Comparison of ENCODE assay signal across 1 cellular context in the genomic region with DNA sequence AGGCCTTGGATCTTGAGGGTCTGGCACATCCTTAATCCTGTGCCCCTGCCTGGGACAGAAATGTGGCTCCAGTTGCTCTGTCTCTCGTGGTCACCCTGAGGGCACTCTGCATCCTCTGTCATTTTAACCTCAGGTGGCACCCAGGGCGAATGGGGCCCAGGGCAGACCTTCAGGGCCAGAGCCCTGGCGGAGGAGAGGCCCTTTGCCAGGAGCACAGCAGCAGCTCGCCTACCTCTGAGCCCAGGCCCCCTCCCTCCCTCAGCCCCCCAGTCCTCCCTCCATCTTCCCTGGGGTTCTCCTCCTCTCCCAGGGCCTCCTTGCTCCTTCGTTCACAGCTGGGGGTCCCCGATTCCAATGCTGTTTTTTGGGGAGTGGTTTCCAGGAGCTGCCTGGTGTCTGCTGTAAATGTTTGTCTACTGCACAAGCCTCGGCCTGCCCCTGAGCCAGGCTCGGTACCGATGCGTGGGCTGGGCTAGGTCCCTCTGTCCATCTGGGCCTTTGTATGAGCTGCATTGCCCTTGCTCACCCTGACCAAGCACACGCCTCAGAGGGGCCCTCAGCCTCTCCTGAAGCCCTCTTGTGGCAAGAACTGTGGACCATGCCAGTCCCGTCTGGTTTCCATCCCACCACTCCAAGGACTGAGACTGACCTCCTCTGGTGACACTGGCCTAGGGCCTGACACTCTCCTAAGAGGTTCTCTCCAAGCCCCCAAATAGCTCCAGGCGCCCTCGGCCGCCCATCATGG.
TF ChIP-seq lines count a peak whose summit lies in the region.

No MANE protein-coding gene starts in this region.

TF ChIP-seq in WTC11, 78 proteins besides CTCF, POLR2A, EP300 and RAD21 (continued from another document):
- TF ChIP-seq, protein P1, sequence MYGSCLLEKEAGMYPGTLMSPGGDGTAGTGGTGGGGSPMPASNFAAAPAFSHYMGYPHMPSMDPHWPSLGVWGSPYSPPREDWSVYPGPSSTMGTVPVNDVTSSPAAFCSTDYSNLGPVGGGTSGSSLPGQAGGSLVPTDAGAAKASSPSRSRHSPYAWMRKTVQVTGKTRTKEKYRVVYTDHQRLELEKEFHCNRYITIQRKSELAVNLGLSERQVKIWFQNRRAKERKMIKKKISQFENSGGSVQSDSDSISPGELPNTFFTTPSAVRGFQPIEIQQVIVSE (CRISPR knock-in tag; IDR thresholded peaks at IDR 0.05; ENCODE audit: borderline replicate concordance) = no peak
- TF ChIP-seq E2F1 (CRISPR knock-in tag; IDR thresholded peaks at IDR 0.05) (no peak), ELF4 (CRISPR knock-in tag; IDR thresholded peaks at IDR 0.05; ENCODE audit: low read depth) (no peak), RORB (CRISPR knock-in tag; IDR thresholded peaks at IDR 0.05) (no peak), AFF4 (CRISPR knock-in tag; IDR thresholded peaks at IDR 0.05; ENCODE audit: borderline replicate concordance) (no peak), ZNF532 (CRISPR knock-in tag; IDR thresholded peaks at IDR 0.05; ENCODE audit: borderline replicate concordance) (no peak), CREM (CRISPR knock-in tag; IDR thresholded peaks at IDR 0.05) (no peak), CBFB (CRISPR knock-in tag; IDR thresholded peaks at IDR 0.05; ENCODE audit: low read depth) (no peak), ZNF671 (CRISPR knock-in tag; IDR thresholded peaks at IDR 0.05) (no peak), PRDM15 (CRISPR knock-in tag; IDR thresholded peaks at IDR 0.05) (no peak), HMGA2 (CRISPR knock-in tag; IDR thresholded peaks at IDR 0.05) (no peak), ZNF396 (CRISPR knock-in tag; IDR thresholded peaks at IDR 0.05; ENCODE audit: borderline replicate concordance) (no peak), ZNF219 (CRISPR knock-in tag; IDR thresholded peaks at IDR 0.05; ENCODE audit: borderline replicate concordance) (no peak)
- TF ChIP-seq, protein P2, sequence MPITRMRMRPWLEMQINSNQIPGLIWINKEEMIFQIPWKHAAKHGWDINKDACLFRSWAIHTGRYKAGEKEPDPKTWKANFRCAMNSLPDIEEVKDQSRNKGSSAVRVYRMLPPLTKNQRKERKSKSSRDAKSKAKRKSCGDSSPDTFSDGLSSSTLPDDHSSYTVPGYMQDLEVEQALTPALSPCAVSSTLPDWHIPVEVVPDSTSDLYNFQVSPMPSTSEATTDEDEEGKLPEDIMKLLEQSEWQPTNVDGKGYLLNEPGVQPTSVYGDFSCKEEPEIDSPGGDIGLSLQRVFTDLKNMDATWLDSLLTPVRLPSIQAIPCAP (CRISPR knock-in tag; IDR thresholded peaks at IDR 0.05) = no peak
